ENCODE assay signal across 8 cellular contexts in the genomic region with DNA sequence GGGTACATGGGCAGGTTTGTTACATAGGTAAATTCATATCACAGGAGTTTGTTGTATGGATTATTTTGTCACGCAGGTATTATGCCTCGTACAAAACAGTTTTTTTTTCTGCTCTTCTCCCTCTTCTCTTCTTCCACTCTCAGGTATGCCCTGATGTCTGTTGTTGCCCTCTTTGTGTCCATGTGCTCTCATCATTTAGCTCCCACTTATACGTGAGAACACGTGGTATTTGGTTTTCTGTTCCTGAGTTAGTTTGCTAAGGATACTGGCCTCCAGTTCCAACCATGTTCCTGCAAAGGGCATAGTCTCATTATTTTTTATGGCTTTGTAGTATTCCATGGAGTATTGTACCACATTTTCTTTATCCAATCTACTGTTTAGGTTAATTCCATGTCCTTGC.
"Had no signal": no experiment of that assay in that cellular context is flagged by ENCODE, and none has a peak within 500 bp of the region (broad histone marks: within the 10 kb centered on the region; RNA-seq: fewer than 3 reads in every experiment).

No MANE protein-coding gene starts in this region.

- H3K4me1 Mint-ChIP-seq: IgD-negative memory B cell had no signal

- H3K4me3 Mint-ChIP-seq: GM23338, H9, IgD-negative memory B cell had no signal

- H3K4me2 ChIP-seq: GM23338 had no signal

- DNase-seq: H9, HCEC 1CT, KBM-7 had no signal

- ATAC-seq: GM23338 had no signal

- H3K4me3 ChIP-seq: GM23338 had no signal

- FAIRE-seq: H1, H54, HTR-8/SVneo had no signal

- H3K36me3 Mint-ChIP-seq: IgD-negative memory B cell had no signal

- H2AFZ ChIP-seq: GM23338 had no signal

- H3K27ac Mint-ChIP-seq: GM23338, H9, IgD-negative memory B cell had no signal
